20 cellular contexts compared by ENCODE assay signal in the genomic region with DNA sequence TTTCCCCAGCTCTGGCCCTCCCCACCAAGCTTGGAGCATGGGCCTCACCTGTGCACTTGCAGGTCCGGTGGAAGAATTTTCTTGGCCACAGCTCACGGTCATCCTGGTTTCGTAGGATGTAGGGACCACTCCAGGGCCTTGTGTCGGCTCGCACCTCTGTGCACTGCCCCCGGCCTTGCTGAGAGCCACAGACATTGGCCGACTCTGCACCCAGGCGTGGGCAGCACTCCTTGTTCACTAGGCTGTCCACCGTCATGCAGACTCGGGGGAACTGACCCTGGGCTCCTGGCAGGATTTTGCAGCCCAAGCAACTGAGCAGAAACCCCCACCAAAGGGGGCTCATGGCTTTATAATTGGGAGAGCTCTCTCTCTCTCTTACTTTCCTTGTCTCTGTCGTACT. TPM values are rescaled to one million over a fixed set of nuclear protein-coding genes. Genes with fewer than 3 reads are reported as not detected.
"Had no signal": no experiment of that assay in that cellular context is flagged by ENCODE, and none has a peak within 500 bp of the region (broad histone marks: within the 10 kb centered on the region; RNA-seq: fewer than 3 reads in every experiment).

No MANE protein-coding gene starts in this region.

- FAIRE-seq: colon, small intestine had no signal

- H3K27ac ChIP-seq: foreskin keratinocyte, ovary, vagina had no signal

- H3K36me3 Mint-ChIP-seq: naive thymus-derived CD4-positive, alpha-beta T cell; type B pancreatic cell had no signal

- H3K4me3 Mint-ChIP-seq: dendritic cell treated with granulocyte-macrophage colony-stimulating factor and Interleukin-4, amounts not matched to agents 40 ng/mL and 50 ng/mL, for 4 days; effector memory CD8-positive, alpha-beta T cell; naive thymus-derived CD4-positive, alpha-beta T cell; type B pancreatic cell had no signal

- DNase-seq: effector memory CD8-positive, alpha-beta T cell; foreskin keratinocyte; head of caudate nucleus; hippocampal formation; kidney glomerular epithelial cell; naive thymus-derived CD4-positive, alpha-beta T cell; ovary; right cardiac atrium; small intestine; stimulated activated CD4-positive, alpha-beta T cell treated with anti-CD3 and anti-CD28 coated beads, Interleukin-12 subunit alpha, Interleukin-12 subunit beta, amount 100 ng/mL, for 4 hours; stimulated activated naive CD4-positive, alpha-beta T cell treated with Interleukin-2 at 50 U/mL for 16 hours had no signal

- H3K9me3 ChIP-seq: ovary, vagina had no signal

- H3K36me3 ChIP-seq: ovary, vagina had no signal

- H3K9me3 Mint-ChIP-seq: dendritic cell treated with granulocyte-macrophage colony-stimulating factor and Interleukin-4, amounts not matched to agents 40 ng/mL and 50 ng/mL, for 4 days; effector memory CD8-positive, alpha-beta T cell; type B pancreatic cell had no signal

- H3K4me3 ChIP-seq: ovary, vagina had no signal

- H3K27me3 ChIP-seq: foreskin keratinocyte, ovary, vagina had no signal

- H3K27me3 Mint-ChIP-seq: dendritic cell treated with granulocyte-macrophage colony-stimulating factor and Interleukin-4, amounts not matched to agents 40 ng/mL and 50 ng/mL, for 4 days; type B pancreatic cell had no signal

- H3K4me1 ChIP-seq: foreskin keratinocyte, vagina had no signal

- H3K27ac Mint-ChIP-seq: dendritic cell treated with granulocyte-macrophage colony-stimulating factor and Interleukin-4, amounts not matched to agents 40 ng/mL and 50 ng/mL, for 4 days; effector memory CD8-positive, alpha-beta T cell; naive thymus-derived CD4-positive, alpha-beta T cell; type B pancreatic cell had no signal

RNA-seq across cellular contexts. Expression of a gene that starts 0.6 kb away (rescaled TPM):
- total RNA-seq: epithelial cell of proximal tubule, foreskin keratinocyte, lung microvascular endothelial cell, mononuclear cell, vagina had no signal
- polyA plus RNA-seq: liver, neural cell had no signal
